ENCODE assay signal across 12 cellular contexts in genomic region chr1:9730096-9730901, GRCh38.
DNase-seq lines count a peak whose midpoint lies in the region; ATAC-seq and TF ChIP-seq lines count a peak whose summit lies in the region.
"Had no signal": no experiment of that assay in that cellular context is flagged by ENCODE, and none has a peak within 500 bp of the region (broad histone marks: within the 10 kb centered on the region; RNA-seq: fewer than 3 reads in every experiment).

No MANE protein-coding gene starts in this region.

- no peaks in the 10 kb centered on the region for H3K4me1 ChIP-seq in A673 (ENCODE audit: insufficient read depth, low read length, poor library complexity, severe bottlenecking)
- no peaks in the 10 kb centered on the region for H3K4me1 ChIP-seq in H9 (ENCODE audit: insufficient read depth, low read length)
- H3K4me1 ChIP-seq: parathyroid adenoma, SJCRH30 had no signal

- no peak overlapping the region for H3K18ac ChIP-seq in H9 (ENCODE audit: insufficient read length, low read depth, low read length)

- H3K79me1 ChIP-seq in H9 (ENCODE audit: insufficient read depth, low read depth, low read length, poor library complexity, severe bottlenecking) = no peaks in the 10 kb centered on the region

- H3K23me2 ChIP-seq in H9 (ENCODE audit: insufficient read length, low read depth, low read length, poor library complexity, severe bottlenecking) = no peaks in the 10 kb centered on the region

- H3K27ac ChIP-seq in A673 (ENCODE audit: low read depth, low read length, poor library complexity, severe bottlenecking) = no peak overlapping the region
- H3K27ac ChIP-seq in H9 (ENCODE audit: insufficient read length, low read depth, low read length) = no peak overlapping the region
- H3K27ac ChIP-seq: C4-2B, parathyroid adenoma, SJCRH30 had no signal

- CTCF ChIA-PET in A673 (lab: Charles Lee) = interaction anchor here (0.9 kb wide), 1 partner anchor 11 kb away, joined by 3 read pairs; no protein-coding TSS in a partner anchor

- no peak overlapping the region for H2AK5ac ChIP-seq in H9 (ENCODE audit: insufficient read length, low read length)

- H2BK5ac ChIP-seq in H9 (ENCODE audit: insufficient read length, low read length) = no peak overlapping the region

- no peaks in the 10 kb centered on the region for H3K27me3 ChIP-seq in A673 (replicated peaks; ENCODE audit: insufficient read depth, low read depth, low read length, poor library complexity)
- H3K27me3 ChIP-seq in H9 (ENCODE audit: insufficient read depth, low read length) = no peaks in the 10 kb centered on the region
- H3K27me3 ChIP-seq: SJCRH30 had no signal

- TF ChIP-seq CTCF in A673 (conservative IDR thresholded peaks at IDR 0.05; ENCODE audit: low read depth, low read length) = no peak
- no peak for TF ChIP-seq CTCF in H9 (conservative IDR thresholded peaks at IDR 0.05)

- peaks cover 56% of the 10 kb centered on the region for H3K36me3 ChIP-seq in A673 (ENCODE audit: insufficient read depth, low read length, poor library complexity, severe bottlenecking)

- H3K4me3 Mint-ChIP-seq in H9 = no peak overlapping the region
- no peak overlapping the region for H3K4me3 Mint-ChIP-seq in activated naive CD8-positive, alpha-beta T cell treated with anti-CD3 and anti-CD28 coated beads, Interleukin-2, amount 50 U/mL, for 24 hours

- H2BK15ac ChIP-seq in H9 (ENCODE audit: low read depth, low read length) = no peak overlapping the region

- POLR2A ChIA-PET in A673 (lab: Charles Lee; ENCODE audit: low non-redundant PET) = no interaction called here

- ATAC-seq in activated naive CD8-positive, alpha-beta T cell treated with anti-CD3 and anti-CD28 coated beads, Interleukin-2, amount 50 U/mL, for 24 hours = no peak
- ATAC-seq in HG02571 (IDR thresholded peaks at IDR 0.05; ENCODE audit: unreplicated experiment) = no peak
- no peak for ATAC-seq in GM21825 (IDR thresholded peaks at IDR 0.05; ENCODE audit: unreplicated experiment)

- H4K5ac ChIP-seq in H9 (ENCODE audit: insufficient read length, low read depth, low read length) = no peak overlapping the region

- TSS peak; percentile 53 for BruUV-seq in A673 (replicated peaks; lab: Mats Ljungman, UMichigan)

- H3K23ac ChIP-seq in H9 (ENCODE audit: insufficient read length, low read depth, low read length) = no peak overlapping the region

- no peaks in the 10 kb centered on the region; a peak in 1 of 4 replicates for H3K4me1 Mint-ChIP-seq in H9
- H3K4me1 Mint-ChIP-seq in activated naive CD8-positive, alpha-beta T cell treated with anti-CD3 and anti-CD28 coated beads, Interleukin-2, amount 50 U/mL, for 24 hours = peaks cover 52% of the 10 kb centered on the region

- H3K4ac ChIP-seq in H9 (ENCODE audit: low read depth, low read length) = no peak overlapping the region

- no peak overlapping the region for H2AFZ ChIP-seq in H9 (ENCODE audit: low read length)
- H2AFZ ChIP-seq: parathyroid adenoma had no signal

- H3K56ac ChIP-seq in H9 (ENCODE audit: insufficient read length, low read depth, low read length) = no peak overlapping the region

- H4K20me1 ChIP-seq in H9 (ENCODE audit: control insufficient read depth, insufficient read depth, insufficient read length) = no peaks in the 10 kb centered on the region

- no peaks in the 10 kb centered on the region for H3K79me2 ChIP-seq in H9 (ENCODE audit: insufficient read depth, low read length)
- H3K79me2 ChIP-seq: parathyroid adenoma had no signal

- WGBS in H9 (ENCODE audit: extremely low coverage, insufficient read length, low lambda C conversion rate) = no CpG with 5 or more reads among the region's 45 CpGs

- no peak overlapping the region for H2BK120ac ChIP-seq in H9 (ENCODE audit: low read depth, low read length, poor library complexity, severe bottlenecking)

- H2BK12ac ChIP-seq in H9 (ENCODE audit: insufficient read length, low read depth, low read length) = no peak overlapping the region

- H3K4me3 ChIP-seq in A673 (ENCODE audit: low read depth, low read length, poor library complexity, severe bottlenecking) = no peak overlapping the region
- H3K4me3 ChIP-seq: SJCRH30 had no signal

- H2BK20ac ChIP-seq in H9 (ENCODE audit: low read depth, low read length, poor library complexity, severe bottlenecking) = no peak overlapping the region

- peaks cover 2% of the 10 kb centered on the region; the same call in 1 of the 2 replicates for H3K27me3 Mint-ChIP-seq in H9 (ENCODE audit: low read depth)
- no peaks in the 10 kb centered on the region for H3K27me3 Mint-ChIP-seq in activated naive CD8-positive, alpha-beta T cell treated with anti-CD3 and anti-CD28 coated beads, Interleukin-2, amount 50 U/mL, for 24 hours

- no peak overlapping the region for H4K91ac ChIP-seq in H9 (ENCODE audit: insufficient read length, low read depth, low read length)

- no peak overlapping the region for H3K9ac ChIP-seq in H9 (ENCODE audit: extremely low read depth, insufficient read length, low read length)
- H3K9ac ChIP-seq: parathyroid adenoma had no signal

- no peak overlapping the region for H3T11ph ChIP-seq in H9 (ENCODE audit: low read length)

- H3K36me3 Mint-ChIP-seq in H9 (ENCODE audit: insufficient read depth in 1 of 3, low read depth in 3 of 3) = peaks cover 57 to 79% (median 74%) of the 10 kb centered on the region in 3 experiments
- H3K36me3 Mint-ChIP-seq in activated naive CD8-positive, alpha-beta T cell treated with anti-CD3 and anti-CD28 coated beads, Interleukin-2, amount 50 U/mL, for 24 hours (ENCODE audit: low read depth) = peaks cover 63% of the 10 kb centered on the region

- H3K9me3 Mint-ChIP-seq in H9 = no peaks in the 10 kb centered on the region
- no peaks in the 10 kb centered on the region for H3K9me3 Mint-ChIP-seq in activated naive CD8-positive, alpha-beta T cell treated with anti-CD3 and anti-CD28 coated beads, Interleukin-2, amount 50 U/mL, for 24 hours

- no peak overlapping the region for H3K4me2 ChIP-seq in H9 (ENCODE audit: insufficient read depth, insufficient read length, low read length)

- no peak overlapping the region; the same call in 1 of the 2 replicates for H3K14ac ChIP-seq in H9 (ENCODE audit: insufficient read depth, low read length)

- no peak overlapping the region for H4K8ac ChIP-seq in H9 (replicated peaks; ENCODE audit: insufficient read length, low read depth, low read length)

- intact Hi-C loops in A673 (cut with micrococcal nuclease; ENCODE audit: unreplicated experiment) = no loop called here

- DNase-seq in A673 (ENCODE audit: low spot score) = no peak
- DNase-seq in H9 = no peak
- DNase-seq in activated naive CD8-positive, alpha-beta T cell treated with anti-CD3 and anti-CD28 coated beads, Interleukin-2, amount 50 U/mL, for 24 hours = no peak
- peak; percentile 64 for DNase-seq in medulla oblongata (ENCODE audit: extremely low spot score)
- no peak for DNase-seq in stimulated activated CD4-positive, alpha-beta T cell treated with anti-CD3 and anti-CD28 coated beads, Interleukin-2, amount 100 ng/mL, for 48 hours
- DNase-seq in GM03348 (ENCODE audit: low spot score) = no peak
- DNase-seq: dermis blood vessel endothelial cell, SJCRH30 had no signal

- H3K9me3 ChIP-seq in A673 (ENCODE audit: low read depth, low read length, poor library complexity, severe bottlenecking) (no peaks in the 10 kb centered on the region), H9 (ENCODE audit: control insufficient read depth, low read depth, low read length) (peaks cover 5% of the 10 kb centered on the region)
- H3K9me3 ChIP-seq: SJCRH30 had no signal

- H3K27ac Mint-ChIP-seq in H9 = peak overlapping the region in 2 of 3 experiments; percentile 15 to 24; a peak in 2 of 7 replicates
- H3K27ac Mint-ChIP-seq in activated naive CD8-positive, alpha-beta T cell treated with anti-CD3 and anti-CD28 coated beads, Interleukin-2, amount 50 U/mL, for 24 hours = peak overlapping the region; percentile 60
